Comparison of ENCODE assay signal across 33 cellular contexts in genomic region chr11:126462422-126462821, GRCh38.
"Had no signal": no experiment of that assay in that cellular context is flagged by ENCODE, and none has a peak within 500 bp of the region (broad histone marks: within the 10 kb centered on the region; RNA-seq: fewer than 3 reads in every experiment).

No MANE protein-coding gene starts in this region.

- H3K4me3 ChIP-seq: adrenal gland, body of pancreas, breast epithelium had no signal

- FAIRE-seq: astrocyte, TTC549 had no signal

- H3K27ac ChIP-seq: adrenal gland, body of pancreas, brain microvascular endothelial cell, breast epithelium, VCaP had no signal

- DNase-seq: activated B cell treated with CpG ODN at 0.5 μM for 24 hours; activated CD4-positive, alpha-beta memory T cell treated with anti-CD3 and anti-CD28 coated beads for 36 hours; activated CD4-positive, alpha-beta T cell treated with anti-CD3 and anti-CD28 coated beads for 4 hours; activated CD4-positive, alpha-beta T cell treated with anti-CD3 and anti-CD28 coated beads, Interleukin-2, amount 10 ng/mL, durations not matched to agents 24 days and 14 days; activated CD4-positive, alpha-beta T cell treated with anti-CD3 and anti-CD28 coated beads, Interleukin-2, amount 50 U/mL, for 1 hour; activated CD4-positive, alpha-beta T cell treated with anti-CD3 and anti-CD28 coated beads, Interleukin-2, amount 50 U/mL, for 4 hours; activated CD4-positive, CD25-positive, alpha-beta regulatory T cell treated with anti-CD3 and anti-CD28 coated beads, Interleukin-2, amount 50 U/mL, for 72 hours; activated CD8-positive, alpha-beta memory T cell treated with anti-CD3 and anti-CD28 coated beads, Interleukin-2, amount 50 U/mL, for 4 hours; activated CD8-positive, alpha-beta T cell treated with anti-CD3 and anti-CD28 coated beads for 36 hours; activated effector memory CD4-positive, alpha-beta T cell treated with anti-CD3 and anti-CD28 coated beads, Interleukin-2, amount 50 U/mL, for 16 hours; activated gamma-delta T cell treated with Interleukin-2 at 50 U/mL for 16 hours; activated naive CD4-positive, alpha-beta T cell; activated naive CD4-positive, alpha-beta T cell treated with anti-CD3 and anti-CD28 coated beads for 36 hours; activated naive CD4-positive, alpha-beta T cell treated with anti-CD3 and anti-CD28 coated beads, Interleukin-2, amount 50 U/mL, for 16 hours; activated naive CD8-positive, alpha-beta T cell treated with anti-CD3 and anti-CD28 coated beads for 36 hours; activated T-cell treated with anti-CD3 and anti-CD28 coated beads for 4 hours; activated T-cell treated with anti-CD3 and anti-CD28 coated beads, Interleukin-2, amount 50 U/mL, for 1 hour; activated T-cell treated with anti-CD3 and anti-CD28 coated beads, Interleukin-2, amount 50 U/mL, for 4 hours; activated T-cell treated with anti-CD3 and anti-CD28 coated beads, Interleukin-2, amount 50 U/mL, for 72 hours; adrenal gland; amniotic stem cell; aorta; body of pancreas; brain microvascular endothelial cell; central memory CD4-positive, alpha-beta T cell; T-helper 2 cell; T-helper 9 cell had no signal

- H3K36me3 ChIP-seq: adrenal gland, brain microvascular endothelial cell, breast epithelium had no signal

- H3K27me3 ChIP-seq: adrenal gland, brain microvascular endothelial cell, breast epithelium had no signal

- H3K9me3 ChIP-seq: adrenal gland, body of pancreas had no signal

- ATAC-seq: activated CD8-positive, alpha-beta T cell treated with anti-CD3 and anti-CD28 coated beads for 36 hours; activated naive CD4-positive, alpha-beta T cell treated with anti-CD3 and anti-CD28 coated beads, Interleukin-2, amount 50 U/mL, for 72 hours; activated T-cell treated with anti-CD3 and anti-CD28 coated beads, Interleukin-2, amount 50 U/mL, for 4 hours; activated T-cell treated with anti-CD3 and anti-CD28 coated beads, Interleukin-2, amount 50 U/mL, for 72 hours; activated T-helper 17 cell treated with anti-CD3 and anti-CD28 coated beads, Interleukin-2, amount 50 U/mL, for 72 hours; body of pancreas had no signal

- H3K4me1 ChIP-seq: body of pancreas, breast epithelium had no signal
